12 cellular contexts compared by ENCODE assay signal in genomic region chr13:107271226-107271625, GRCh38.
DNase-seq lines count a peak whose midpoint lies in the region; ATAC-seq and TF ChIP-seq lines count a peak whose summit lies in the region.
"Had no signal": no experiment of that assay in that cellular context is flagged by ENCODE, and none has a peak within 500 bp of the region (broad histone marks: within the 10 kb centered on the region; RNA-seq: fewer than 3 reads in every experiment).

No MANE protein-coding gene starts in this region.

- ATAC-seq in GM18867 (IDR thresholded peaks at IDR 0.05; ENCODE audit: unreplicated experiment): no peak
- ATAC-seq in GM18519 (IDR thresholded peaks at IDR 0.05; ENCODE audit: low FRiP score, unreplicated experiment): no peak

- H3K4me3 ChIP-seq in astrocyte of the spinal cord (ENCODE audit: low read depth, low read length): no peak overlapping the region
- H3K4me3 ChIP-seq: PC-9, transverse colon had no signal

- in situ Hi-C loops in astrocyte of the spinal cord (cut with HindIII; ENCODE audit: low sequenced_read_pairs): no loop called here

- peak; percentile 62 for DNase-seq in DMS153 (lab: John Stamatoyannopoulos, UW)
- DNase-seq in NCI-H1092 treated with DMSO at 0.1 percent for 48 hours (lab: John Stamatoyannopoulos, UW): peak; percentile 81
- DNase-seq in astrocyte of the spinal cord (ENCODE audit: low read depth, low spot score): peak; percentile 68
- DNase-seq in kidney glomerular epithelial cell (lab: John Stamatoyannopoulos, UW): peak; percentile 16
- DNase-seq in COLO668 (lab: John Stamatoyannopoulos, UW; ENCODE audit: unreplicated experiment): no peak
- DNase-seq in activated naive CD4-positive, alpha-beta T cell treated with anti-CD3 and anti-CD28 coated beads, Interleukin-2, amount 50 U/mL, for 16 hours: no peak
- DNase-seq: Calu3, kidney, PC-9, transverse colon had no signal

- no peak for TF ChIP-seq CTCF in astrocyte of the spinal cord (IDR thresholded peaks at IDR 0.05; ENCODE audit: low read depth, low read length)

Comparison
In these comparisons a context has a peak if more than half of its experiments do, and no peak if none do; other contexts are left out.
1. DNase-seq: peak in DMS153 (single experiment), NCI-H1092 treated with DMSO at 0.1 percent for 48 hours (single experiment), astrocyte of the spinal cord (single experiment) and kidney glomerular epithelial cell (single experiment); none in COLO668 (single experiment) and activated naive CD4-positive, alpha-beta T cell treated with anti-CD3 and anti-CD28 coated beads, Interleukin-2, amount 50 U/mL, for 16 hours (single experiment).